Comparison of ENCODE assay signal across 1 cellular context in the genomic region with DNA sequence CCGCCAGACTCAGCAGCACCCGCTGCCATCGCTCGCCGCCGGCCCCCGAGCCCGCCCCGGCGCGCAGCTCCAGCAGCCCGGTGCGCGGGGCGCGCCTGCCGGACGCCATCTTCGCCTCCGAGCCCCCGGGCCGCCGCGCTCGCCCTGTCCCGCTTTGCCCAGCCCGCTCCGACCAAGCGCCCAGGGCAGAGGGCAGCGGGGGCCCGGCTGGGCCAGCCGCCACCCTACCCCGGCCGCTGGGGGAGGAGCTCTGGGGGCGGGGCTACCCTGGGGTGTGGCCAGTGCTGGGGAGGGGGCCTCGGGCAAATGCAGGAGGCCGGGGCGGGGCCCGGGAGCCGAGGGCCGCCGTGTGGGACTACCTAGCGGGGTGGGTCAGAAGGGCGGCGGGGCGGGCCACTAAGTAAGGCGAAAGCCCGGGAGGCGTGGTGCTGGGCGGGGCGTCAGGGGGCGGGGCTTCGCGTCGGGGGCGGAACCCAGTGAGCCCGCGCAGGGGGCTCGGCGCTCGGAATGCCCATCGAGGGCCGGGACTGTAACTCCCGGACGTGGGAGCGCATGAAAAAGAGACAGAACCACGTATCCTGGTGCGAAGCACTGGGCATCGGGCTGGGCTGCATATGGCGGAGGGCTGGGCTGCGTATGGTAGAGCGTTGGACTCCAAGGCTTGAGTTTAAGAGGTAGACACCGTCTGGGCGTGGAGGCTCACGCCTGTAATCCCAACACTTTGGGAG.
A peak's percentile ranks its signal among the peaks of the same experiment; 100 is the strongest.
TF ChIP-seq lines count a peak whose summit lies in the region.

A gene (minus strand): TSS at position 252 of the 728 bp plus-strand sequence. CDS start 143 bp downstream, at position 109.

TF ChIP-seq in HepG2, 621 proteins besides CTCF, POLR2A, EP300 and RAD21 (continued from another document and continues in another):
- TF ChIP-seq, protein P1, sequence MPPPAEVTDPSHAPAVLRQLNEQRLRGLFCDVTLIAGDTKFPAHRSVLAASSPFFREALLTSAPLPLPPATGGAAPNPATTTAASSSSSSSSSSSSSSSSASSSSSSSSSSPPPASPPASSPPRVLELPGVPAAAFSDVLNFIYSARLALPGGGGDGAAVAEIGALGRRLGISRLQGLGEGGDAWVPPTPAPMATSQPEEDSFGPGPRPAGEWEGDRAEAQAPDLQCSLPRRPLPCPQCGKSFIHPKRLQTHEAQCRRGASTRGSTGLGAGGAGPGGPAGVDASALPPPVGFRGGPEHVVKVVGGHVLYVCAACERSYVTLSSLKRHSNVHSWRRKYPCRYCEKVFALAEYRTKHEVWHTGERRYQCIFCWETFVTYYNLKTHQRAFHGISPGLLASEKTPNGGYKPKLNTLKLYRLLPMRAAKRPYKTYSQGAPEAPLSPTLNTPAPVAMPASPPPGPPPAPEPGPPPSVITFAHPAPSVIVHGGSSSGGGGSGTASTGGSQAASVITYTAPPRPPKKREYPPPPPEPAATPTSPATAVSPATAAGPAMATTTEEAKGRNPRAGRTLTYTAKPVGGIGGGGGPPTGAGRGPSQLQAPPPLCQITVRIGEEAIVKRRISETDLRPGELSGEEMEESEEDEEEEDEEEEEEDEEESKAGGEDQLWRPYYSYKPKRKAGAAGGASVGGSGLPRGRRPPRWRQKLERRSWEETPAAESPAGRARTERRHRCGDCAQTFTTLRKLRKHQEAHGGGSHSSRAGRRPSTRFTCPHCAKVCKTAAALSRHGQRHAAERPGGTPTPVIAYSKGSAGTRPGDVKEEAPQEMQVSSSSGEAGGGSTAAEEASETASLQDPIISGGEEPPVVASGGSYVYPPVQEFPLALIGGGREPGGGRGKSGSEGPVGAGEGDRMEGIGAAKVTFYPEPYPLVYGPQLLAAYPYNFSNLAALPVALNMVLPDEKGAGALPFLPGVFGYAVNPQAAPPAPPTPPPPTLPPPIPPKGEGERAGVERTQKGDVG (CRISPR knock-in tag; IDR thresholded peaks at IDR 0.05; ENCODE audit: borderline replicate concordance): no peak
- TF ChIP-seq ATRX (CRISPR knock-in tag; IDR thresholded peaks at IDR 0.05; ENCODE audit: borderline replicate concordance): no peak
- TF ChIP-seq, protein P2, sequence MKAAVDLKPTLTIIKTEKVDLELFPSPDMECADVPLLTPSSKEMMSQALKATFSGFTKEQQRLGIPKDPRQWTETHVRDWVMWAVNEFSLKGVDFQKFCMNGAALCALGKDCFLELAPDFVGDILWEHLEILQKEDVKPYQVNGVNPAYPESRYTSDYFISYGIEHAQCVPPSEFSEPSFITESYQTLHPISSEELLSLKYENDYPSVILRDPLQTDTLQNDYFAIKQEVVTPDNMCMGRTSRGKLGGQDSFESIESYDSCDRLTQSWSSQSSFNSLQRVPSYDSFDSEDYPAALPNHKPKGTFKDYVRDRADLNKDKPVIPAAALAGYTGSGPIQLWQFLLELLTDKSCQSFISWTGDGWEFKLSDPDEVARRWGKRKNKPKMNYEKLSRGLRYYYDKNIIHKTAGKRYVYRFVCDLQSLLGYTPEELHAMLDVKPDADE (CRISPR knock-in tag; IDR thresholded peaks at IDR 0.05): no peak
- no peak for TF ChIP-seq STAT5B (CRISPR knock-in tag; IDR thresholded peaks at IDR 0.05)
- no peak for TF ChIP-seq CC2D1A (CRISPR knock-in tag; IDR thresholded peaks at IDR 0.05)
- TF ChIP-seq ZNF468 (CRISPR knock-in tag; IDR thresholded peaks at IDR 0.05): no peak
- peak; percentile 24; the same call in 1 of the 2 replicates for TF ChIP-seq FOXC1 (CRISPR knock-in tag; IDR thresholded peaks at IDR 0.05; ENCODE audit: borderline replicate concordance)
- TF ChIP-seq RBAK (CRISPR knock-in tag; IDR thresholded peaks at IDR 0.05): no peak
- no peak for TF ChIP-seq MED1 (CRISPR knock-in tag; IDR thresholded peaks at IDR 0.05)
- TF ChIP-seq, protein P3, sequence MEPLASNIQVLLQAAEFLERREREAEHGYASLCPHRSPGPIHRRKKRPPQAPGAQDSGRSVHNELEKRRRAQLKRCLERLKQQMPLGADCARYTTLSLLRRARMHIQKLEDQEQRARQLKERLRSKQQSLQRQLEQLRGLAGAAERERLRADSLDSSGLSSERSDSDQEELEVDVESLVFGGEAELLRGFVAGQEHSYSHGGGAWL (CRISPR knock-in tag; IDR thresholded peaks at IDR 0.05): peak; percentile 69; the same call in 1 of the 2 replicates
- no peak for TF ChIP-seq YEATS4 (CRISPR knock-in tag; IDR thresholded peaks at IDR 0.05; ENCODE audit: borderline replicate concordance)
- no peak for TF ChIP-seq NONO (IDR thresholded peaks at IDR 0.05)
- TF ChIP-seq NONO (CRISPR knock-in tag; conservative IDR thresholded peaks at IDR 0.05): no peak; the same call in 1 of the 2 replicates
- TF ChIP-seq PAWR (CRISPR knock-in tag; IDR thresholded peaks at IDR 0.05; ENCODE audit: borderline replicate concordance): no peak
- no peak for TF ChIP-seq KDM4B (CRISPR knock-in tag; IDR thresholded peaks at IDR 0.05)
- TF ChIP-seq, protein P4, sequence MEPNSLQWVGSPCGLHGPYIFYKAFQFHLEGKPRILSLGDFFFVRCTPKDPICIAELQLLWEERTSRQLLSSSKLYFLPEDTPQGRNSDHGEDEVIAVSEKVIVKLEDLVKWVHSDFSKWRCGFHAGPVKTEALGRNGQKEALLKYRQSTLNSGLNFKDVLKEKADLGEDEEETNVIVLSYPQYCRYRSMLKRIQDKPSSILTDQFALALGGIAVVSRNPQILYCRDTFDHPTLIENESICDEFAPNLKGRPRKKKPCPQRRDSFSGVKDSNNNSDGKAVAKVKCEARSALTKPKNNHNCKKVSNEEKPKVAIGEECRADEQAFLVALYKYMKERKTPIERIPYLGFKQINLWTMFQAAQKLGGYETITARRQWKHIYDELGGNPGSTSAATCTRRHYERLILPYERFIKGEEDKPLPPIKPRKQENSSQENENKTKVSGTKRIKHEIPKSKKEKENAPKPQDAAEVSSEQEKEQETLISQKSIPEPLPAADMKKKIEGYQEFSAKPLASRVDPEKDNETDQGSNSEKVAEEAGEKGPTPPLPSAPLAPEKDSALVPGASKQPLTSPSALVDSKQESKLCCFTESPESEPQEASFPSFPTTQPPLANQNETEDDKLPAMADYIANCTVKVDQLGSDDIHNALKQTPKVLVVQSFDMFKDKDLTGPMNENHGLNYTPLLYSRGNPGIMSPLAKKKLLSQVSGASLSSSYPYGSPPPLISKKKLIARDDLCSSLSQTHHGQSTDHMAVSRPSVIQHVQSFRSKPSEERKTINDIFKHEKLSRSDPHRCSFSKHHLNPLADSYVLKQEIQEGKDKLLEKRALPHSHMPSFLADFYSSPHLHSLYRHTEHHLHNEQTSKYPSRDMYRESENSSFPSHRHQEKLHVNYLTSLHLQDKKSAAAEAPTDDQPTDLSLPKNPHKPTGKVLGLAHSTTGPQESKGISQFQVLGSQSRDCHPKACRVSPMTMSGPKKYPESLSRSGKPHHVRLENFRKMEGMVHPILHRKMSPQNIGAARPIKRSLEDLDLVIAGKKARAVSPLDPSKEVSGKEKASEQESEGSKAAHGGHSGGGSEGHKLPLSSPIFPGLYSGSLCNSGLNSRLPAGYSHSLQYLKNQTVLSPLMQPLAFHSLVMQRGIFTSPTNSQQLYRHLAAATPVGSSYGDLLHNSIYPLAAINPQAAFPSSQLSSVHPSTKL (CRISPR knock-in tag; IDR thresholded peaks at IDR 0.05): no peak
- TF ChIP-seq, protein P5, sequence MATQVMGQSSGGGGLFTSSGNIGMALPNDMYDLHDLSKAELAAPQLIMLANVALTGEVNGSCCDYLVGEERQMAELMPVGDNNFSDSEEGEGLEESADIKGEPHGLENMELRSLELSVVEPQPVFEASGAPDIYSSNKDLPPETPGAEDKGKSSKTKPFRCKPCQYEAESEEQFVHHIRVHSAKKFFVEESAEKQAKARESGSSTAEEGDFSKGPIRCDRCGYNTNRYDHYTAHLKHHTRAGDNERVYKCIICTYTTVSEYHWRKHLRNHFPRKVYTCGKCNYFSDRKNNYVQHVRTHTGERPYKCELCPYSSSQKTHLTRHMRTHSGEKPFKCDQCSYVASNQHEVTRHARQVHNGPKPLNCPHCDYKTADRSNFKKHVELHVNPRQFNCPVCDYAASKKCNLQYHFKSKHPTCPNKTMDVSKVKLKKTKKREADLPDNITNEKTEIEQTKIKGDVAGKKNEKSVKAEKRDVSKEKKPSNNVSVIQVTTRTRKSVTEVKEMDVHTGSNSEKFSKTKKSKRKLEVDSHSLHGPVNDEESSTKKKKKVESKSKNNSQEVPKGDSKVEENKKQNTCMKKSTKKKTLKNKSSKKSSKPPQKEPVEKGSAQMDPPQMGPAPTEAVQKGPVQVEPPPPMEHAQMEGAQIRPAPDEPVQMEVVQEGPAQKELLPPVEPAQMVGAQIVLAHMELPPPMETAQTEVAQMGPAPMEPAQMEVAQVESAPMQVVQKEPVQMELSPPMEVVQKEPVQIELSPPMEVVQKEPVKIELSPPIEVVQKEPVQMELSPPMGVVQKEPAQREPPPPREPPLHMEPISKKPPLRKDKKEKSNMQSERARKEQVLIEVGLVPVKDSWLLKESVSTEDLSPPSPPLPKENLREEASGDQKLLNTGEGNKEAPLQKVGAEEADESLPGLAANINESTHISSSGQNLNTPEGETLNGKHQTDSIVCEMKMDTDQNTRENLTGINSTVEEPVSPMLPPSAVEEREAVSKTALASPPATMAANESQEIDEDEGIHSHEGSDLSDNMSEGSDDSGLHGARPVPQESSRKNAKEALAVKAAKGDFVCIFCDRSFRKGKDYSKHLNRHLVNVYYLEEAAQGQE (IDR thresholded peaks at IDR 0.05; ENCODE audit: borderline replicate concordance in 1 of 2, low read depth in 1 of 2, low read length in 2 of 2): no peak
- TF ChIP-seq SAP130 (CRISPR knock-in tag; IDR thresholded peaks at IDR 0.05; ENCODE audit: low read depth): peak; percentile 67
- TF ChIP-seq TSC22D2 (CRISPR knock-in tag; IDR thresholded peaks at IDR 0.05; ENCODE audit: borderline replicate concordance): no peak
- TF ChIP-seq CBX1 (IDR thresholded peaks at IDR 0.05; ENCODE audit: low read depth): no peak
- TF ChIP-seq ZFP36L1 (CRISPR knock-in tag; IDR thresholded peaks at IDR 0.05): no peak
- peak; percentile 4; the same call in 1 of the 2 replicates for TF ChIP-seq MEIS2 (CRISPR knock-in tag; IDR thresholded peaks at IDR 0.05)
- no peak for TF ChIP-seq CEBPG (CRISPR knock-in tag; IDR thresholded peaks at IDR 0.05)
- no peak for TF ChIP-seq SKI (IDR thresholded peaks at IDR 0.05; ENCODE audit: partially characterized antibody)
- no peak for TF ChIP-seq CHD4 (IDR thresholded peaks at IDR 0.05; ENCODE audit: borderline replicate concordance, low read length)
- TF ChIP-seq ZZZ3 (CRISPR knock-in tag; IDR thresholded peaks at IDR 0.05; ENCODE audit: borderline replicate concordance): peak; percentile 62; the same call in 1 of the 2 replicates
- TF ChIP-seq ZNF121 (CRISPR knock-in tag; IDR thresholded peaks at IDR 0.05): no peak
- TF ChIP-seq SRSF9 (IDR thresholded peaks at IDR 0.05; ENCODE audit: borderline replicate concordance, insufficient read depth, low read depth, low read length, poor library complexity, severe bottlenecking): no peak
- TF ChIP-seq PRPF4 (IDR thresholded peaks at IDR 0.05; ENCODE audit: low read depth, low read length, poor library complexity, severe bottlenecking): no peak
- peak; percentile 67; the same call in 1 of the 2 replicates for TF ChIP-seq ZNF605 (CRISPR knock-in tag; IDR thresholded peaks at IDR 0.05)
- no peak for TF ChIP-seq ZNF101 (CRISPR knock-in tag; IDR thresholded peaks at IDR 0.05; ENCODE audit: borderline replicate concordance, low read depth)
- TF ChIP-seq, protein P6, sequence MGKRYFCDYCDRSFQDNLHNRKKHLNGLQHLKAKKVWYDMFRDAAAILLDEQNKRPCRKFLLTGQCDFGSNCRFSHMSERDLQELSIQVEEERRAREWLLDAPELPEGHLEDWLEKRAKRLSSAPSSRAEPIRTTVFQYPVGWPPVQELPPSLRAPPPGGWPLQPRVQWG (CRISPR knock-in tag; IDR thresholded peaks at IDR 0.05; ENCODE audit: borderline replicate concordance, low read depth): no peak
- TF ChIP-seq, protein P7, sequence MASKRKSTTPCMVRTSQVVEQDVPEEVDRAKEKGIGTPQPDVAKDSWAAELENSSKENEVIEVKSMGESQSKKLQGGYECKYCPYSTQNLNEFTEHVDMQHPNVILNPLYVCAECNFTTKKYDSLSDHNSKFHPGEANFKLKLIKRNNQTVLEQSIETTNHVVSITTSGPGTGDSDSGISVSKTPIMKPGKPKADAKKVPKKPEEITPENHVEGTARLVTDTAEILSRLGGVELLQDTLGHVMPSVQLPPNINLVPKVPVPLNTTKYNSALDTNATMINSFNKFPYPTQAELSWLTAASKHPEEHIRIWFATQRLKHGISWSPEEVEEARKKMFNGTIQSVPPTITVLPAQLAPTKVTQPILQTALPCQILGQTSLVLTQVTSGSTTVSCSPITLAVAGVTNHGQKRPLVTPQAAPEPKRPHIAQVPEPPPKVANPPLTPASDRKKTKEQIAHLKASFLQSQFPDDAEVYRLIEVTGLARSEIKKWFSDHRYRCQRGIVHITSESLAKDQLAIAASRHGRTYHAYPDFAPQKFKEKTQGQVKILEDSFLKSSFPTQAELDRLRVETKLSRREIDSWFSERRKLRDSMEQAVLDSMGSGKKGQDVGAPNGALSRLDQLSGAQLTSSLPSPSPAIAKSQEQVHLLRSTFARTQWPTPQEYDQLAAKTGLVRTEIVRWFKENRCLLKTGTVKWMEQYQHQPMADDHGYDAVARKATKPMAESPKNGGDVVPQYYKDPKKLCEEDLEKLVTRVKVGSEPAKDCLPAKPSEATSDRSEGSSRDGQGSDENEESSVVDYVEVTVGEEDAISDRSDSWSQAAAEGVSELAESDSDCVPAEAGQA (IDR thresholded peaks at IDR 0.05; ENCODE audit: low read depth): 0 out of 2 replicates have a peak, but pooled peaks have one; percentile 22
- TF ChIP-seq, protein P7 (CRISPR knock-in tag; IDR thresholded peaks at IDR 0.05; ENCODE audit: borderline replicate concordance): no peak
- TF ChIP-seq, protein P8, sequence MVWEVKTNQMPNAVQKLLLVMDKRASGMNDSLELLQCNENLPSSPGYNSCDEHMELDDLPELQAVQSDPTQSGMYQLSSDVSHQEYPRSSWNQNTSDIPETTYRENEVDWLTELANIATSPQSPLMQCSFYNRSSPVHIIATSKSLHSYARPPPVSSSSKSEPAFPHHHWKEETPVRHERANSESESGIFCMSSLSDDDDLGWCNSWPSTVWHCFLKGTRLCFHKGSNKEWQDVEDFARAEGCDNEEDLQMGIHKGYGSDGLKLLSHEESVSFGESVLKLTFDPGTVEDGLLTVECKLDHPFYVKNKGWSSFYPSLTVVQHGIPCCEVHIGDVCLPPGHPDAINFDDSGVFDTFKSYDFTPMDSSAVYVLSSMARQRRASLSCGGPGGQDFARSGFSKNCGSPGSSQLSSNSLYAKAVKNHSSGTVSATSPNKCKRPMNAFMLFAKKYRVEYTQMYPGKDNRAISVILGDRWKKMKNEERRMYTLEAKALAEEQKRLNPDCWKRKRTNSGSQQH (CRISPR knock-in tag; IDR thresholded peaks at IDR 0.05; ENCODE audit: low read depth): no peak; the same call in 1 of the 2 replicates
- TF ChIP-seq ZNF549 (CRISPR knock-in tag; IDR thresholded peaks at IDR 0.05): no peak
